Comparison of ENCODE assay signal across 1 cellular context in the genomic region with DNA sequence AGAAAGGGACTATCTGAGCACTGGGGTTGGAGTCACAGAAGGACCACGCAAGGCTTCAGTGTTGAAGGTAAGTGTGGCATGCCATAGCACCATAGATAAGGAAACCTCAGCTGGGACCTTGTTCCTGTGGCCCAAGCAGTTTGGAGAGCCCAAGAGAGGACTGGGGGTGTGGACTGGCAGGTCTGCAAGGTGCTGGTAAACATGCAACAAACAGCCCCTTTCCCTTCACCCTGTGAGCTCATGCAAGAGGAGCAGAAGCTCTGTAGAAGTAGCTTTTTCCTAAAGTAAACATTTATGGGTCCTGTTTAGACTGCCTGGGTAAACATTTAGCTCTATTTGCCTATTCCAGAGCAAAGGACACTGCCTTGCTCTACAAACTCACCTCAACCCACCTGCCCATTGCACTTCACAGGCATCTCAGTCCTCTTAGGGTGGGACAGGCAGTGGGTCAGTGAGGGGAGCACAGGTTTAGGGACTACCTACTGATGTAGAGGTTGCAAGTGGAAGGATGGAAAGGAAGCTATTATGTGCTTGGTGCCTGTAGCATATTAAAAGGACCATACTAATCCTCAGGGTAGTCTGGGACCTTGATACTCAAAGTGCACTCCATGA.
A peak's percentile ranks its signal among the peaks of the same experiment; 100 is the strongest.
TF ChIP-seq lines count a peak whose summit lies in the region.

No MANE protein-coding gene starts in this region.

TF ChIP-seq in HepG2, 621 proteins besides CTCF, POLR2A, EP300 and RAD21 (continued from another document and continues in another):
- TF ChIP-seq AHDC1 (CRISPR knock-in tag; IDR thresholded peaks at IDR 0.05; ENCODE audit: borderline replicate concordance) (peak; percentile 89; the same call in 1 of the 2 replicates), ZNF512 (CRISPR knock-in tag; IDR thresholded peaks at IDR 0.05) (no peak), JDP2 (CRISPR knock-in tag; IDR thresholded peaks at IDR 0.05; ENCODE audit: borderline replicate concordance) (no peak), KAT7 (CRISPR knock-in tag; IDR thresholded peaks at IDR 0.05; ENCODE audit: borderline replicate concordance) (no peak), ZNF724P (CRISPR knock-in tag; IDR thresholded peaks at IDR 0.05; ENCODE audit: borderline replicate concordance) (no peak), ADNP (CRISPR knock-in tag; IDR thresholded peaks at IDR 0.05) (no peak), YEATS4 (CRISPR knock-in tag; IDR thresholded peaks at IDR 0.05; ENCODE audit: borderline replicate concordance) (peak; percentile 65; the same call in 1 of the 2 replicates), ZNF367 (CRISPR knock-in tag; IDR thresholded peaks at IDR 0.05; ENCODE audit: borderline replicate concordance) (no peak), FOXK2 (IDR thresholded peaks at IDR 0.05) (no peak), GABPA (IDR thresholded peaks at IDR 0.05; ENCODE audit: low read depth, low read length) (no peak), GABPA (CRISPR knock-in tag; IDR thresholded peaks at IDR 0.05; ENCODE audit: low read depth) (0 out of 2 replicates have a peak, but pooled peaks have one; percentile 3), STAG1 (CRISPR knock-in tag; IDR thresholded peaks at IDR 0.05) (peak; percentile 15; the same call in 1 of the 2 replicates), HDAC6 (IDR thresholded peaks at IDR 0.05; ENCODE audit: low read depth, low read length) (no peak), ZNF274 (CRISPR knock-in tag; IDR thresholded peaks at IDR 0.05) (no peak), FOXO1 (CRISPR knock-in tag; IDR thresholded peaks at IDR 0.05) (peak; percentile 87), KDM4B (CRISPR knock-in tag; IDR thresholded peaks at IDR 0.05) (0 out of 2 replicates have a peak, but pooled peaks have one; percentile 8), ZFP41 (CRISPR knock-in tag; IDR thresholded peaks at IDR 0.05; ENCODE audit: borderline replicate concordance) (no peak), ZNF567 (CRISPR knock-in tag; IDR thresholded peaks at IDR 0.05; ENCODE audit: borderline replicate concordance) (no peak), MEIS1 (CRISPR knock-in tag; IDR thresholded peaks at IDR 0.05; ENCODE audit: borderline replicate concordance) (peak; percentile 77; the same call in 1 of the 2 replicates), ZNF816 (CRISPR knock-in tag; IDR thresholded peaks at IDR 0.05; ENCODE audit: borderline replicate concordance) (no peak; the same call in 1 of the 2 replicates), ZNF543 (CRISPR knock-in tag; IDR thresholded peaks at IDR 0.05) (no peak), ISL2 (CRISPR knock-in tag; IDR thresholded peaks at IDR 0.05) (peak; percentile 66; the same call in 1 of the 2 replicates), RXRB (CRISPR knock-in tag; IDR thresholded peaks at IDR 0.05; ENCODE audit: borderline replicate concordance) (peak; percentile 75), DR1 (CRISPR knock-in tag; IDR thresholded peaks at IDR 0.05) (no peak; the same call in 1 of the 2 replicates), GTF3A (CRISPR knock-in tag; conservative IDR thresholded peaks at IDR 0.05) (no peak), KDM2A (CRISPR knock-in tag; IDR thresholded peaks at IDR 0.05; ENCODE audit: borderline replicate concordance, low read depth) (0 out of 2 replicates have a peak, but pooled peaks have one; percentile 48), SRF (IDR thresholded peaks at IDR 0.05; ENCODE audit: low read depth, low read length) (no peak), ZFP90 (CRISPR knock-in tag; IDR thresholded peaks at IDR 0.05; ENCODE audit: borderline replicate concordance) (0 out of 2 replicates have a peak, but pooled peaks have one; percentile 59), ZNF850 (CRISPR knock-in tag; conservative IDR thresholded peaks at IDR 0.05) (no peak), NFE2L1 (CRISPR knock-in tag; IDR thresholded peaks at IDR 0.05; ENCODE audit: borderline replicate concordance) (no peak), CERS6 (CRISPR knock-in tag; IDR thresholded peaks at IDR 0.05) (no peak), ZNF878 (CRISPR knock-in tag; IDR thresholded peaks at IDR 0.05) (no peak), CSRNP1 (CRISPR knock-in tag; IDR thresholded peaks at IDR 0.05) (no peak), ZFP82 (CRISPR knock-in tag; IDR thresholded peaks at IDR 0.05; ENCODE audit: borderline replicate concordance) (no peak), ZNF496 (CRISPR knock-in tag; IDR thresholded peaks at IDR 0.05; ENCODE audit: insufficient replicate concordance) (no peak), TRIM24 (CRISPR knock-in tag; IDR thresholded peaks at IDR 0.05) (no peak), ZNF564 (CRISPR knock-in tag; IDR thresholded peaks at IDR 0.05) (no peak), ZNF775 (CRISPR knock-in tag; IDR thresholded peaks at IDR 0.05; ENCODE audit: borderline replicate concordance) (0 out of 2 replicates have a peak, but pooled peaks have one; percentile 65), PRMT3 (CRISPR knock-in tag; IDR thresholded peaks at IDR 0.05; ENCODE audit: borderline replicate concordance, low read depth) (no peak), ZNF460 (CRISPR knock-in tag; IDR thresholded peaks at IDR 0.05; ENCODE audit: borderline replicate concordance) (no peak)
- TF ChIP-seq, protein P1, sequence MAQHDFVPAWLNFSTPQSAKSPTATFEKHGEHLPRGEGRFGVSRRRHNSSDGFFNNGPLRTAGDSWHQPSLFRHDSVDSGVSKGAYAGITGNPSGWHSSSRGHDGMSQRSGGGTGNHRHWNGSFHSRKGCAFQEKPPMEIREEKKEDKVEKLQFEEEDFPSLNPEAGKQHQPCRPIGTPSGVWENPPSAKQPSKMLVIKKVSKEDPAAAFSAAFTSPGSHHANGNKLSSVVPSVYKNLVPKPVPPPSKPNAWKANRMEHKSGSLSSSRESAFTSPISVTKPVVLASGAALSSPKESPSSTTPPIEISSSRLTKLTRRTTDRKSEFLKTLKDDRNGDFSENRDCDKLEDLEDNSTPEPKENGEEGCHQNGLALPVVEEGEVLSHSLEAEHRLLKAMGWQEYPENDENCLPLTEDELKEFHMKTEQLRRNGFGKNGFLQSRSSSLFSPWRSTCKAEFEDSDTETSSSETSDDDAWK (CRISPR knock-in tag; IDR thresholded peaks at IDR 0.05), result no peak
- TF ChIP-seq, protein P2, sequence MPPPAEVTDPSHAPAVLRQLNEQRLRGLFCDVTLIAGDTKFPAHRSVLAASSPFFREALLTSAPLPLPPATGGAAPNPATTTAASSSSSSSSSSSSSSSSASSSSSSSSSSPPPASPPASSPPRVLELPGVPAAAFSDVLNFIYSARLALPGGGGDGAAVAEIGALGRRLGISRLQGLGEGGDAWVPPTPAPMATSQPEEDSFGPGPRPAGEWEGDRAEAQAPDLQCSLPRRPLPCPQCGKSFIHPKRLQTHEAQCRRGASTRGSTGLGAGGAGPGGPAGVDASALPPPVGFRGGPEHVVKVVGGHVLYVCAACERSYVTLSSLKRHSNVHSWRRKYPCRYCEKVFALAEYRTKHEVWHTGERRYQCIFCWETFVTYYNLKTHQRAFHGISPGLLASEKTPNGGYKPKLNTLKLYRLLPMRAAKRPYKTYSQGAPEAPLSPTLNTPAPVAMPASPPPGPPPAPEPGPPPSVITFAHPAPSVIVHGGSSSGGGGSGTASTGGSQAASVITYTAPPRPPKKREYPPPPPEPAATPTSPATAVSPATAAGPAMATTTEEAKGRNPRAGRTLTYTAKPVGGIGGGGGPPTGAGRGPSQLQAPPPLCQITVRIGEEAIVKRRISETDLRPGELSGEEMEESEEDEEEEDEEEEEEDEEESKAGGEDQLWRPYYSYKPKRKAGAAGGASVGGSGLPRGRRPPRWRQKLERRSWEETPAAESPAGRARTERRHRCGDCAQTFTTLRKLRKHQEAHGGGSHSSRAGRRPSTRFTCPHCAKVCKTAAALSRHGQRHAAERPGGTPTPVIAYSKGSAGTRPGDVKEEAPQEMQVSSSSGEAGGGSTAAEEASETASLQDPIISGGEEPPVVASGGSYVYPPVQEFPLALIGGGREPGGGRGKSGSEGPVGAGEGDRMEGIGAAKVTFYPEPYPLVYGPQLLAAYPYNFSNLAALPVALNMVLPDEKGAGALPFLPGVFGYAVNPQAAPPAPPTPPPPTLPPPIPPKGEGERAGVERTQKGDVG (CRISPR knock-in tag; IDR thresholded peaks at IDR 0.05; ENCODE audit: borderline replicate concordance), result no peak
- TF ChIP-seq, protein P3, sequence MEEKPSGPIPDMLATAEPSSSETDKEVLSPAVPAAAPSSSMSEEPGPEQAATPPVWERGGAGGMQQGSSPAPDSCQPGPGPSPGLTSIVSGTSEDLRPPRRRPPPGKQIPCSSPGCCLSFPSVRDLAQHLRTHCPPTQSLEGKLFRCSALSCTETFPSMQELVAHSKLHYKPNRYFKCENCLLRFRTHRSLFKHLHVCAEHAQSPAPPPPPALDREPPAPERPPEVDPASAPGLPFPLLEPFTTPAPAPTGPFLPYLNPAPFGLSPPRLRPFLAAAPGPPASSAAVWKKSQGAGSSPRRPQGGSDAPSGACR (CRISPR knock-in tag; IDR thresholded peaks at IDR 0.05), result no peak
